13 cellular contexts compared by ENCODE assay signal in the genomic region with DNA sequence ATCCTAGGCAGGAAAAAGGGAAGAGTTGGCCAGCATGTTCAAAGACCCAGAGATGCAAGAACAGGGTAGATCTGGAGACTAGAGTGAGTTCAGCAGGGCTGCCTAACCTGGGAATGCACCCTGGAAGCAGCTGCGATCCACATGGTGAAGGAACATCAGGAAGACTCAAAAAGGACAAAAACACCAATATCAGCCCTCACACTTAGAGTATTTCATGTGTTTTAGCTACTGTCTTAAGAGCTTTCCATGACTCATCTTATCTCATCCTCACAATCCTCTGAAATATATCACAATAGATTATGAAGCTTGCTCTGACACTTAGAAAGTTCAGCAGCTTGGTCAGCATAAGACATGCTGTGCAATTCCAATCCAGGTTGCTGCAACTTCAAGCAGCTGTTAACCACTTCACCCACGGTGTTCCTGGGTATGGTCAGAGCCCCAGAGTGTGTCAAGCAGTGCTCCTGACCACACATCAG.
DNase-seq lines count a peak whose midpoint lies in the region; ATAC-seq and TF ChIP-seq lines count a peak whose summit lies in the region.
"Had no signal": no experiment of that assay in that cellular context is flagged by ENCODE, and none has a peak within 500 bp of the region (broad histone marks: within the 10 kb centered on the region; RNA-seq: fewer than 3 reads in every experiment).

No MANE protein-coding gene starts in this region.

- intact Hi-C loops in heart left ventricle (cut with DNase I) (no loop called here), ascending aorta (cut with DNase I) (loop anchor here (10.0 kb wide), 1 partner anchor 201 kb away; no protein-coding TSS in a partner anchor)

- H3K27me3 Mint-ChIP-seq in type B pancreatic cell = no peaks in the 10 kb centered on the region
- H3K27me3 Mint-ChIP-seq: stimulated activated memory B cell treated with anti-CD40 and anti-IgM and Interleukin-4, amounts not matched to agents 10 μg/mL and 1 μg/mL and 100 μg/mL, for 72 hours had no signal

- DNase-seq in HS-27A (ENCODE audit: low read depth) = peak; percentile 3
- peak; percentile 9 for DNase-seq in astrocyte of the cerebellum (ENCODE audit: low read depth)
- no peak for DNase-seq in heart left ventricle
- DNase-seq in type B pancreatic cell (ENCODE audit: extremely low spot score, unreplicated experiment) = no peak
- no peak for DNase-seq in NCI-H1417 (lab: John Stamatoyannopoulos, UW)
- DNase-seq in effector memory CD4-positive, alpha-beta T cell = no peak
- DNase-seq in ascending aorta (ENCODE audit: low spot score in 2 of 2) = no peak
- DNase-seq: activated T-cell treated with anti-CD3 and anti-CD28 coated beads, Interleukin-2, amount 50 U/mL, for 1 hour; DND-41; natural killer cell had no signal

- peaks cover 10% of the 10 kb centered on the region for H3K36me3 Mint-ChIP-seq in type B pancreatic cell
- H3K36me3 Mint-ChIP-seq: natural killer cell; stimulated activated memory B cell treated with anti-CD40 and anti-IgM and Interleukin-4, amounts not matched to agents 10 μg/mL and 1 μg/mL and 100 μg/mL, for 72 hours had no signal

- peaks cover 3% of the 10 kb centered on the region for H3K9me3 Mint-ChIP-seq in type B pancreatic cell
- H3K9me3 Mint-ChIP-seq: natural killer cell; T-helper 2 cell treated with Interferon-gamma antibody and Interleukin-4, amounts not matched to agents 5 μg/mL and 100 μg/mL, for 36 hours had no signal

- in situ Hi-C loops in astrocyte of the cerebellum (cut with HindIII; ENCODE audit: low sequenced_read_pairs) = loop anchor here (5.0 kb wide), 2 partner anchors 37 to 63 kb away; no protein-coding TSS in a partner anchor

- H3K36me3 ChIP-seq in heart left ventricle (no peaks in the 10 kb centered on the region), ascending aorta (no peaks in the 10 kb centered on the region)
- no peaks in the 10 kb centered on the region for H3K36me3 ChIP-seq in effector memory CD4-positive, alpha-beta T cell (ENCODE audit: control insufficient read depth, insufficient read depth, low read length)

- TF ChIP-seq POLR2A in heart left ventricle (IDR thresholded peaks at IDR 0.05) = no peak

- 65 to 72% (median 67%) methylated on average over 2 of the region's 2 CpGs for WGBS in heart left ventricle, 4 donors

- peaks cover 30% of the 10 kb centered on the region for H3K4me1 Mint-ChIP-seq in type B pancreatic cell (ENCODE audit: unreplicated experiment)
- H3K4me1 Mint-ChIP-seq: stimulated activated memory B cell treated with anti-CD40 and anti-IgM and Interleukin-4, amounts not matched to agents 10 μg/mL and 1 μg/mL and 100 μg/mL, for 72 hours had no signal

- H3K27me3 ChIP-seq in heart left ventricle (no peaks in the 10 kb centered on the region), ascending aorta (no peaks in the 10 kb centered on the region)
- no peaks in the 10 kb centered on the region for H3K27me3 ChIP-seq in effector memory CD4-positive, alpha-beta T cell (replicated peaks; ENCODE audit: control insufficient read depth, insufficient read depth, low read length, poor library complexity, severe bottlenecking)

- H3K4me3 Mint-ChIP-seq in type B pancreatic cell = no peak overlapping the region
- H3K4me3 Mint-ChIP-seq: natural killer cell; stimulated activated memory B cell treated with anti-CD40 and anti-IgM and Interleukin-4, amounts not matched to agents 10 μg/mL and 1 μg/mL and 100 μg/mL, for 72 hours; T-helper 2 cell treated with Interferon-gamma antibody and Interleukin-4, amounts not matched to agents 5 μg/mL and 100 μg/mL, for 36 hours had no signal

- H3K27ac ChIP-seq in heart left ventricle (peak overlapping the region in 8 of 12 donors; percentile 3 to 54 (median 24)), ascending aorta (no peak overlapping the region)
- H3K27ac ChIP-seq in effector memory CD4-positive, alpha-beta T cell (ENCODE audit: insufficient read depth, low read length, poor library complexity, severe bottlenecking) = no peak overlapping the region
- H3K27ac ChIP-seq: coronary artery had no signal

- ATAC-seq in heart left ventricle = peak in 3 of 4 donors; percentile 29 to 52 (median 41)
- ATAC-seq: natural killer cell; stimulated activated memory B cell treated with anti-CD40 and anti-IgM and Interleukin-4, amounts not matched to agents 10 μg/mL and 1 μg/mL and 100 μg/mL, for 72 hours had no signal

- H3K9me3 ChIP-seq in heart left ventricle (no peaks in the 10 kb centered on the region), ascending aorta (no peaks in the 10 kb centered on the region)
- no peaks in the 10 kb centered on the region for H3K9me3 ChIP-seq in effector memory CD4-positive, alpha-beta T cell (ENCODE audit: control insufficient read depth, low read length)

- TF ChIP-seq CTCF in astrocyte of the cerebellum (IDR thresholded peaks at IDR 0.05; ENCODE audit: low read depth, low read length, missing control alignments) = no peak
- TF ChIP-seq CTCF in heart left ventricle (IDR thresholded peaks at IDR 0.05) = no peak
- no peak for TF ChIP-seq CTCF in type B pancreatic cell (conservative IDR thresholded peaks at IDR 0.05)
- no peak for TF ChIP-seq CTCF in ascending aorta (IDR thresholded peaks at IDR 0.05)

- peaks cover 0 to 34% (median 16%) of the 10 kb centered on the region in 12 donors for H3K4me1 ChIP-seq in heart left ventricle
- no peaks in the 10 kb centered on the region for H3K4me1 ChIP-seq in effector memory CD4-positive, alpha-beta T cell (ENCODE audit: control insufficient read depth, insufficient read depth, low read length, poor library complexity, severe bottlenecking)
- H3K4me1 ChIP-seq in ascending aorta = no peaks in the 10 kb centered on the region

- H3K4me3 ChIP-seq in astrocyte of the cerebellum (ENCODE audit: low read depth, low read length) = no peak overlapping the region
- H3K4me3 ChIP-seq in heart left ventricle = no peak overlapping the region
- H3K4me3 ChIP-seq in effector memory CD4-positive, alpha-beta T cell (ENCODE audit: insufficient read depth, low read depth, low read length, poor library complexity, severe bottlenecking) = no peak overlapping the region
- H3K4me3 ChIP-seq in ascending aorta = no peak overlapping the region
- H3K4me3 ChIP-seq: coronary artery had no signal

- H3K27ac Mint-ChIP-seq in type B pancreatic cell = peak overlapping the region; percentile 1
- H3K27ac Mint-ChIP-seq: natural killer cell; stimulated activated memory B cell treated with anti-CD40 and anti-IgM and Interleukin-4, amounts not matched to agents 10 μg/mL and 1 μg/mL and 100 μg/mL, for 72 hours; T-helper 2 cell treated with Interferon-gamma antibody and Interleukin-4, amounts not matched to agents 5 μg/mL and 100 μg/mL, for 36 hours had no signal

Comparison
In these comparisons a context has a peak if more than half of its experiments do, and no peak if none do; other contexts are left out.
1. DNase-seq: peak in HS-27A (single experiment) and astrocyte of the cerebellum (single experiment); none in heart left ventricle (0 of 5), type B pancreatic cell (single experiment), NCI-H1417 (0 of 3), effector memory CD4-positive, alpha-beta T cell (0 of 3) and ascending aorta (0 of 2).
2. H3K27ac ChIP-seq: peak in heart left ventricle (8 of 12); none in effector memory CD4-positive, alpha-beta T cell (single experiment) and ascending aorta (0 of 2).